In the genomic region with DNA sequence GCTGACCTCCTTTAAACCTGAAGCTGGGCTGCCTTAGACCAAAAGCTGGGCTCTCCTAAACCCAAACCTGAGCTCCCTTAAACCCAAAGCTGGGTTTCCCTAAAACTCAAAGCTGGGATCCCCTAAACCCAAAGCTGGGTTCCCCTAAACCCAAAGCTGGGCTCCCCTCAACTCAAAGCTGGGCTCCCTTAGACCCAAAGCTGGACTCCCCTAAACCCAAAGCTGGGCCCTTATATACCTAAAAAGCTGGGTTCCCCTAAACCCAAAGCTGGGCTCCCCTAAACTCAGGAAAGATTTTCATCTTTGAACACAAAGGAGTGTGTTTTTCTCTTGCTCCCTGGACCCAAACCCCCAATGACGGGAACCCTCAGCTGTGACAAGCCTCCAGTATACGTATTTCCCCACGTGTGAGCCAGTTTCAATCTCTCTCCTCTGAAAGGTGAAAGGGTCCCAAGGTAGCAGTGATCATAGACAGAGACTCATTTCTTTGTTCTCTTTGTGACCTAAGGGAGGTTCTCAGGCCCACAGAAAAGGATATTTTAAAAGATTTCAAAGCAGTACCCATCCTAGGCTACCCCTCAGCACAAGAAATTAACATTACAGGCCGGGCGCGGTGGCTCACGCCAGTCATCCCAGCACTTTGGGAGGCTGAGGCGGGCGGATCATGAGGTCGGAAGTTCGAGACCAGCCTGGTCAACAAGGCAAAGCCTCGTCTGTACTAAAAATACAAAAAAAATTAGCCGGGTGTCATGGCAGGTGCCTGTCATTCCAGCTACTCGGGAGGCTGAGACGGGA, we compare ENCODE assay signal across 1 cellular context.
TF ChIP-seq lines count a peak whose summit lies in the region.

No MANE protein-coding gene starts in this region.

TF ChIP-seq in HepG2, 621 proteins besides CTCF, POLR2A, EP300 and RAD21 (continued from another document):
- no peak for TF ChIP-seq ZBTB2 (CRISPR knock-in tag; IDR thresholded peaks at IDR 0.05; ENCODE audit: low read depth)
- TF ChIP-seq KDM5A (IDR thresholded peaks at IDR 0.05; ENCODE audit: borderline replicate concordance, low read length) = no peak
- TF ChIP-seq ZNF138 (CRISPR knock-in tag; IDR thresholded peaks at IDR 0.05; ENCODE audit: low read depth) = no peak
- TF ChIP-seq SSRP1 (CRISPR knock-in tag; IDR thresholded peaks at IDR 0.05) = no peak
- no peak for TF ChIP-seq SETDB1 (CRISPR knock-in tag; IDR thresholded peaks at IDR 0.05; ENCODE audit: borderline replicate concordance)
- TF ChIP-seq HOXA9 (CRISPR knock-in tag; IDR thresholded peaks at IDR 0.05; ENCODE audit: borderline replicate concordance) = no peak
- TF ChIP-seq ZSCAN12 (CRISPR knock-in tag; IDR thresholded peaks at IDR 0.05) = no peak
- no peak for TF ChIP-seq XBP1 (CRISPR knock-in tag; IDR thresholded peaks at IDR 0.05)
- no peak for TF ChIP-seq SIN3B (IDR thresholded peaks at IDR 0.05; ENCODE audit: low read length)
- TF ChIP-seq ZFP62 (CRISPR knock-in tag; IDR thresholded peaks at IDR 0.05) = no peak
- no peak for TF ChIP-seq GRHL1 (CRISPR knock-in tag; conservative IDR thresholded peaks at IDR 0.05)
- TF ChIP-seq, protein P1, sequence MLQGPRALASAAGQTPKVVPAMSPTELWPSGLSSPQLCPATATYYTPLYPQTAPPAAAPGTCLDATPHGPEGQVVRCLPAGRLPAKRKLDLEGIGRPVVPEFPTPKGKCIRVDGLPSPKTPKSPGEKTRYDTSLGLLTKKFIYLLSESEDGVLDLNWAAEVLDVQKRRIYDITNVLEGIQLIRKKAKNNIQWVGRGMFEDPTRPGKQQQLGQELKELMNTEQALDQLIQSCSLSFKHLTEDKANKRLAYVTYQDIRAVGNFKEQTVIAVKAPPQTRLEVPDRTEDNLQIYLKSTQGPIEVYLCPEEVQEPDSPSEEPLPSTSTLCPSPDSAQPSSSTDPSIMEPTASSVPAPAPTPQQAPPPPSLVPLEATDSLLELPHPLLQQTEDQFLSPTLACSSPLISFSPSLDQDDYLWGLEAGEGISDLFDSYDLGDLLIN (CRISPR knock-in tag; IDR thresholded peaks at IDR 0.05; ENCODE audit: borderline replicate concordance) = no peak
- no peak for TF ChIP-seq HMGA1 (CRISPR knock-in tag; conservative IDR thresholded peaks at IDR 0.05)
- TF ChIP-seq TFDP1 (CRISPR knock-in tag; IDR thresholded peaks at IDR 0.05; ENCODE audit: borderline replicate concordance) = no peak
